In the genomic region with DNA sequence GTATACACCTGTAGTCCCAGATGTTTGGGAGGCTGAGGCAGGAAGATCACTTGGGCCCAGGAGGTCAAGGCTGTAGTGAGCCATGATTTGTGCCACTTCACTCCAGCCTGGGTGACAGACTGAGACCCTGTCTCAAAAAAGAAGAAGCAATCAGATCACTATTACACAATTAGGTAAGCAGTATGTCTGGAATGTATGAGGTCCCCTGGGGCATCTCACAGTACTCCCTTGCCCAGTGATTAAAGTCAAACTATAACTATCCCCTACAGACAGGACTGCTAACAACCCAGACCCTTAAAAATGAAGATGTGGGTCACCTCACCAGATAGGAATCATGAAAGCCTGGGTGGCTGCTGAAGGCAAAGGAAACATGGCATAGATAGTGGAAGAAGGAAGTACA, we compare ENCODE assay signal across 1 cellular context.
TF ChIP-seq lines count a peak whose summit lies in the region.

No MANE protein-coding gene starts in this region.

TF ChIP-seq in IMR-90, 13 proteins besides CTCF, POLR2A, EP300 and RAD21:
- TF ChIP-seq, protein P1, sequence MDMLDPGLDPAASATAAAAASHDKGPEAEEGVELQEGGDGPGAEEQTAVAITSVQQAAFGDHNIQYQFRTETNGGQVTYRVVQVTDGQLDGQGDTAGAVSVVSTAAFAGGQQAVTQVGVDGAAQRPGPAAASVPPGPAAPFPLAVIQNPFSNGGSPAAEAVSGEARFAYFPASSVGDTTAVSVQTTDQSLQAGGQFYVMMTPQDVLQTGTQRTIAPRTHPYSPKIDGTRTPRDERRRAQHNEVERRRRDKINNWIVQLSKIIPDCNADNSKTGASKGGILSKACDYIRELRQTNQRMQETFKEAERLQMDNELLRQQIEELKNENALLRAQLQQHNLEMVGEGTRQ (IDR thresholded peaks at IDR 0.05; ENCODE audit: low read depth, low read length): no peak
- no peak for TF ChIP-seq MXI1 (IDR thresholded peaks at IDR 0.05; ENCODE audit: borderline replicate concordance, low read depth, low read length)
- no peak for TF ChIP-seq NFE2L2 (IDR thresholded peaks at IDR 0.05; ENCODE audit: low read depth, low read length)
- TF ChIP-seq CEBPB (IDR thresholded peaks at IDR 0.05; ENCODE audit: low read depth, low read length): no peak
- TF ChIP-seq SMC3 (IDR thresholded peaks at IDR 0.05; ENCODE audit: low read depth, low read length): no peak
- no peak for TF ChIP-seq MAFK (IDR thresholded peaks at IDR 0.05; ENCODE audit: low read depth, low read length)
- no peak for TF ChIP-seq RCOR1 (IDR thresholded peaks at IDR 0.05; ENCODE audit: insufficient replicate concordance, low read length)
- no peak for TF ChIP-seq MAZ (IDR thresholded peaks at IDR 0.05; ENCODE audit: borderline replicate concordance, low read depth, low read length)
- no peak for TF ChIP-seq RFX5 (IDR thresholded peaks at IDR 0.05; ENCODE audit: low read depth, low read length)
- no peak for TF ChIP-seq BHLHE40 (IDR thresholded peaks at IDR 0.05; ENCODE audit: low read depth, low read length)
- TF ChIP-seq FOS (IDR thresholded peaks at IDR 0.05; ENCODE audit: low read depth, low read length): no peak
- TF ChIP-seq CHD1 (IDR thresholded peaks at IDR 0.05; ENCODE audit: low read depth, low read length): no peak
- no peak for TF ChIP-seq ELK1 (IDR thresholded peaks at IDR 0.05; ENCODE audit: borderline replicate concordance, low read depth, low read length)
